ENCODE assay signal across 8 cellular contexts in the genomic region with DNA sequence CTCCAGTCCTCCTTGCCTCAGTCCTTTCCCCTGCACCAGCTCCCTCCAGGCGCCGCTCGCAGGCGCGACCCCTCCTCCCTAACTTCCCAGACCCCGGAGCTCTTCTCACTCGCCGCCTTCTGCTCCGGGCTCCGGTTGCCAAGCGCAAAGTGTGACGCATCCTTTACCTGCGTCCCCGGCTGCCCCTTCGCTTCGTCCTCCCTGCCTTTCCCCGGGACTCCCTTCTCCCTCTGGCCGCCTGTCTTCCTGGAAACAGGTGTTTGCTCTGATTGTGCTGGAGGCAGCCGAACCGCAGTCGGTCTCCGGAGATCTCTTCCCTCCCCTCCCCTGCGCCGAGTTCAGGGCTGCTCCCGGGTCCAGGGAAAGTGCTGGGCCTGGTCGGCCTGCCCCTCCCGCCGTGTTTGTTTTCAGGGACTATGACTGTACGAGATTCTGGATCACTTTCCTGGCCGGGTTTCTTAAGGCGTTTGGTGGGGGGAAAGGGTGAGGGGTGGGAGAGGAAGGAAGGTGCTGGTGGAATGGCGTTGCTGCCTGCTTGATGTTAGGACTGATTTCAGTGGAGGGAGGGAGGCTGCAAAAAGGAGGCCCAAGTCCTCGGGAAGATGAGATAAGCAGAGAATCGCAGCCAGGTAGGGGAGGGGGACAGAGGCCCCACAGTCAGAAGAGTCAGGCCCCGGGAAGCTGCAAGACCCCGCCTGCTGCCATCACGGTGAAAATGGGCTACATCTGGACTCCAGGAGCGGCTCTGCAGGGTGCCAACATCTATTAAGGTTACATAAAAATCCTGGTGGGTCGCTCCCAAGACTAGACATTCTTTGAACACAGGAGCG. TPM values are rescaled to one million over a fixed set of nuclear protein-coding genes. Genes with fewer than 3 reads are reported as not detected.
DNase-seq lines count a peak whose midpoint lies in the region; ATAC-seq and TF ChIP-seq lines count a peak whose summit lies in the region.

No MANE protein-coding gene starts in this region.

- peak overlapping the region; percentile 88 for H2AFZ ChIP-seq in GM23338

- H3K4me1 ChIP-seq in GM23338 (ENCODE audit: insufficient read depth) (peaks cover 21% of the 10 kb centered on the region), right cardiac atrium (ENCODE audit: control insufficient read depth, insufficient read depth, low read length) (no peaks in the 10 kb centered on the region), skeletal muscle satellite cell (ENCODE audit: control insufficient read depth, insufficient read depth, low read length) (peaks cover 8% of the 10 kb centered on the region)

- H3K36me3 Mint-ChIP-seq in GM23338 (ENCODE audit: low read depth) (no peaks in the 10 kb centered on the region), activated B cell treated with CpG ODN at 0.5 μM for 24 hours (ENCODE audit: low read depth) (no peaks in the 10 kb centered on the region)

- WGBS in right cardiac atrium: 9% methylated on average over 40 of the region's 40 CpGs

- ATAC-seq in GM23338 (peak; percentile 68), activated B cell treated with CpG ODN at 0.5 μM for 24 hours (ENCODE audit: low read depth) (no peak), right cardiac atrium (peak; percentile 7 to 44), GM19463 (IDR thresholded peaks at IDR 0.05; ENCODE audit: unreplicated experiment) (no peak)

- POLR2A ChIA-PET in AG04450 (lab: Yijun Ruan, JAX) (no interaction called here), activated B cell treated with CpG ODN at 0.5 μM for 24 hours (lab: Charles Lee) (interaction anchor here (0.6 to 0.9 kb wide), 2 partner anchors 42 to 228 kb away, joined by 3 read pairs; a partner anchor contains a TSS)

- H3K4me1 Mint-ChIP-seq in GM23338: peaks cover 22% of the 10 kb centered on the region
- H3K4me1 Mint-ChIP-seq in activated B cell treated with CpG ODN at 0.5 μM for 24 hours: peaks cover 14% of the 10 kb centered on the region

- H3K27me3 Mint-ChIP-seq in GM23338 (ENCODE audit: insufficient read depth, low read depth, poor library complexity): peaks cover 14% of the 10 kb centered on the region
- H3K27me3 Mint-ChIP-seq in activated B cell treated with CpG ODN at 0.5 μM for 24 hours: peaks cover 27% of the 10 kb centered on the region

- H3K4me3 ChIP-seq in AG04450 (ENCODE audit: low read depth, low read length): peak overlapping the region; percentile 71
- H3K4me3 ChIP-seq in GM23338: peak overlapping the region; percentile 95
- H3K4me3 ChIP-seq in right cardiac atrium (ENCODE audit: low read length): peak overlapping the region; percentile 64
- H3K4me3 ChIP-seq in skeletal muscle satellite cell (ENCODE audit: low read length): peak overlapping the region; percentile 84

- H3K4me2 ChIP-seq in GM23338 (peak overlapping the region; percentile 85), skeletal muscle satellite cell (ENCODE audit: low read length) (peak overlapping the region; percentile 93)

- 0 out of 2 replicates have a peak, but pooled peaks cover 7% of the 10 kb centered on the region for H3F3A ChIP-seq in GM23338 (replicated peaks; ENCODE audit: low read depth)

- H3K79me2 ChIP-seq in GM23338 (replicated peaks; ENCODE audit: insufficient read depth): peaks cover 47% of the 10 kb centered on the region

- H3K9me3 Mint-ChIP-seq in GM23338: peaks cover 3% of the 10 kb centered on the region; the same call in 2 of the 3 replicates
- H3K9me3 Mint-ChIP-seq in activated B cell treated with CpG ODN at 0.5 μM for 24 hours: no peaks in the 10 kb centered on the region

- H3K4me3 Mint-ChIP-seq in GM23338 (peak overlapping the region; percentile 95), activated B cell treated with CpG ODN at 0.5 μM for 24 hours (peak overlapping the region; percentile 84)

- H3K9me3 ChIP-seq in AG04450 (ENCODE audit: control insufficient read depth, insufficient read depth, low read length) (no peaks in the 10 kb centered on the region), right cardiac atrium (ENCODE audit: control insufficient read depth, low read length) (no peaks in the 10 kb centered on the region), skeletal muscle satellite cell (replicated peaks; ENCODE audit: low read length) (no peaks in the 10 kb centered on the region)

- no peaks in the 10 kb centered on the region for H3K36me3 ChIP-seq in GM23338 (ENCODE audit: insufficient read depth)
- no peaks in the 10 kb centered on the region for H3K36me3 ChIP-seq in skeletal muscle satellite cell (ENCODE audit: insufficient read depth, low read length)

- H3K27ac ChIP-seq in AG04450 (ENCODE audit: low read depth, low read length) (no peak overlapping the region), GM23338 (ENCODE audit: low read depth) (peak overlapping the region; percentile 78), right cardiac atrium (ENCODE audit: low read length) (no peak overlapping the region)

- no peaks in the 10 kb centered on the region for H3K9me2 ChIP-seq in GM23338 (ENCODE audit: insufficient read depth)

- H3K9ac ChIP-seq in skeletal muscle satellite cell (ENCODE audit: low read depth, low read length): no peak overlapping the region

- H3K27ac Mint-ChIP-seq in GM23338 (peak overlapping the region; percentile 96), activated B cell treated with CpG ODN at 0.5 μM for 24 hours (no peak overlapping the region)

- DNase-seq in AG04450 (ENCODE audit: low read depth, low spot score) (no peak), GM23338 (ENCODE audit: low spot score) (peak; percentile 71), activated B cell treated with CpG ODN at 0.5 μM for 24 hours (peak; percentile 16), right cardiac atrium (peak in 2 of 3 donors; percentile 52 to 55), GM10266 (ENCODE audit: extremely low spot score) (no peak), HPDE6-E6E7 (ENCODE audit: extremely low spot score) (no peak)

- intact Hi-C loops in activated B cell treated with CpG ODN at 0.5 μM for 24 hours (cut with micrococcal nuclease) (loop anchor here (10.0 kb wide), 1 partner anchor 195 kb away; no protein-coding TSS in a partner anchor), right cardiac atrium (cut with DNase I) (no loop called here)

- CTCF ChIA-PET in AG04450 (lab: Charles Lee) (interaction anchor here (0.7 to 2.2 kb wide), 2 partner anchors 48 to 300 kb away, joined by 3 to 6 read pairs; no protein-coding TSS in a partner anchor), activated B cell treated with CpG ODN at 0.5 μM for 24 hours (lab: Charles Lee) (interaction anchor here (1.5 kb wide), 1 partner anchor 214 kb away, joined by 4 read pairs; no protein-coding TSS in a partner anchor)

- TF ChIP-seq CTCF in AG04450 (IDR thresholded peaks at IDR 0.05; ENCODE audit: low read depth, low read length) (no peak), GM23338 (conservative IDR thresholded peaks at IDR 0.05; ENCODE audit: low read depth in 2 of 2) (no peak), activated B cell treated with CpG ODN at 0.5 μM for 24 hours (IDR thresholded peaks at IDR 0.05) (no peak), GM10266 (IDR thresholded peaks at IDR 0.05; ENCODE audit: control insufficient read depth, insufficient read depth, low read depth, missing control alignments) (no peak)

- H3K27me3 ChIP-seq in AG04450 (ENCODE audit: control insufficient read depth, insufficient read depth, low read length): peaks cover 29% of the 10 kb centered on the region
- peaks cover 4% of the 10 kb centered on the region; the same call in 1 of the 2 replicates for H3K27me3 ChIP-seq in GM23338 (ENCODE audit: insufficient read depth)
- no peaks in the 10 kb centered on the region for H3K27me3 ChIP-seq in right cardiac atrium (ENCODE audit: control insufficient read depth, insufficient read depth)
- peaks cover 36% of the 10 kb centered on the region for H3K27me3 ChIP-seq in skeletal muscle satellite cell (ENCODE audit: control insufficient read depth, insufficient read depth, low read length)

- H4K20me1 ChIP-seq in GM23338 (replicated peaks; ENCODE audit: insufficient read depth): peaks cover 12% of the 10 kb centered on the region; the same call in 1 of the 2 replicates

TF ChIP-seq in GM23338, 12 proteins besides CTCF, POLR2A, EP300 and RAD21 (continues in another document):
- TF ChIP-seq ZNF114 (CRISPR knock-in tag; IDR thresholded peaks at IDR 0.05): no peak
- no peak for TF ChIP-seq STAT1 (IDR thresholded peaks at IDR 0.05; ENCODE audit: unreplicated experiment)

RNA-seq across cellular contexts. Expression of a gene that starts 0.9 kb away (rescaled TPM):
- polyA plus RNA-seq in AG04450 (2011; rRNA removed) (0.83 and 1.3 TPM in 2 replicates), GM23338 (2016; fragmentation: Nextera tagmentation; extraction: Ambion mirVana) (5.8 and 7.8 TPM in 2 replicates), right cardiac atrium (6.7 TPM)
- polyA minus RNA-seq in AG04450 (2011; rRNA and poly(A)+ RNA removed): 0.69 and 1.5 TPM in 2 replicates
- total RNA-seq in GM23338 (2014; rRNA removed; shearing (Covaris generic)): 10.1 and 16.4 TPM in 2 replicates
- total RNA-seq in activated B cell treated with CpG ODN at 0.5 μM for 24 hours (3.6 and 6.9 TPM in 2 replicates), right cardiac atrium (10 to 100 TPM in 3 of 4 donors, 1 to 10 TPM in 1; 7.8 to 13.6 (median 11.8) TPM)
- 0.76 and 2.2 TPM in 2 replicates for total RNA-seq in skeletal muscle satellite cell (2012; rRNA removed)

Comparison
In these comparisons a context has a peak if more than half of its experiments do, and no peak if none do; other contexts are left out.
1. DNase-seq: peak in GM23338 (single experiment), activated B cell treated with CpG ODN at 0.5 μM for 24 hours (single experiment) and right cardiac atrium (2 of 3); none in AG04450 (single experiment), GM10266 (single experiment) and HPDE6-E6E7 (single experiment).
2. ATAC-seq: peak in GM23338 (single experiment) and right cardiac atrium (2 of 2); none in activated B cell treated with CpG ODN at 0.5 μM for 24 hours (single experiment) and GM19463 (single experiment).
3. Peak in every context shown above with its lines, with median percentiles within 50 percentile points of each other: H3K4me3 ChIP-seq.